ENCODE assay signal across 1 cellular context in the genomic region with DNA sequence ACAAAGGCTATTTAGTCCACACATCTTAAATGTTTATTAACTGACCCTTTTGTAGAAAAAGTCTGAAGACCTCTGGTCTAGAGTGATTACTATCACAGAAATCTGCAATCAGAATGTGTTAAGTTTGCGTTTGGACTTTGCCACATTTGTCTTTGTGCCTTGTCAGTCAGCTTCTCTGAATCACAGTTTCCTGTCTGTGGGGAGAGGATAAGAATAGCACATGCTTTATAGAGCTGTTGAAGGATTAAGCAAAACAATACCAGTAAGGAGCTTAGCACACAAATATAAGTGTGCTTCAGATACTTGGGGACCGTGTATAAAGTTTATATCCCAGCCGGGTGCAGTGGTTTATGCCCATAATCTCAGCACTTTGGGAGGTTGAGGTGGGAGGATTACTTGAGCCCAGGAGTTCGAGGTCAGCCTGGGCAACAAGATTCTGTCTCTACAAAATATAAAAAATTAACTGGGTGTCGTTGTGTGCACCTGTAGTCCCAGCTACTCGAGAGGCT.
TF ChIP-seq lines count a peak whose summit lies in the region.

No MANE protein-coding gene starts in this region.

TF ChIP-seq in K562, 482 proteins besides CTCF, POLR2A, EP300 and RAD21 (continued from another document and continues in another):
- TF ChIP-seq, protein P1, sequence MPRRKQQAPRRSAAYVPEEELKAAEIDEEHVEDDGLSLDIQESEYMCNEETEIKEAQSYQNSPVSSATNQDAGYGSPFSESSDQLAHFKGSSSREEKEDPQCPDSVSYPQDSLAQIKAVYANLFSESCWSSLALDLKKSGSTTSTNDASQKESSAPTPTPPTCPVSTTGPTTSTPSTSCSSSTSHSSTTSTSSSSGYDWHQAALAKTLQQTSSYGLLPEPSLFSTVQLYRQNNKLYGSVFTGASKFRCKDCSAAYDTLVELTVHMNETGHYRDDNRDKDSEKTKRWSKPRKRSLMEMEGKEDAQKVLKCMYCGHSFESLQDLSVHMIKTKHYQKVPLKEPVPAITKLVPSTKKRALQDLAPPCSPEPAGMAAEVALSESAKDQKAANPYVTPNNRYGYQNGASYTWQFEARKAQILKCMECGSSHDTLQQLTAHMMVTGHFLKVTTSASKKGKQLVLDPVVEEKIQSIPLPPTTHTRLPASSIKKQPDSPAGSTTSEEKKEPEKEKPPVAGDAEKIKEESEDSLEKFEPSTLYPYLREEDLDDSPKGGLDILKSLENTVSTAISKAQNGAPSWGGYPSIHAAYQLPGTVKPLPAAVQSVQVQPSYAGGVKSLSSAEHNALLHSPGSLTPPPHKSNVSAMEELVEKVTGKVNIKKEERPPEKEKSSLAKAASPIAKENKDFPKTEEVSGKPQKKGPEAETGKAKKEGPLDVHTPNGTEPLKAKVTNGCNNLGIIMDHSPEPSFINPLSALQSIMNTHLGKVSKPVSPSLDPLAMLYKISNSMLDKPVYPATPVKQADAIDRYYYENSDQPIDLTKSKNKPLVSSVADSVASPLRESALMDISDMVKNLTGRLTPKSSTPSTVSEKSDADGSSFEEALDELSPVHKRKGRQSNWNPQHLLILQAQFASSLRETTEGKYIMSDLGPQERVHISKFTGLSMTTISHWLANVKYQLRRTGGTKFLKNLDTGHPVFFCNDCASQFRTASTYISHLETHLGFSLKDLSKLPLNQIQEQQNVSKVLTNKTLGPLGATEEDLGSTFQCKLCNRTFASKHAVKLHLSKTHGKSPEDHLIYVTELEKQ (CRISPR knock-in tag; IDR thresholded peaks at IDR 0.05), result no peak
- TF ChIP-seq POLR3A (IDR thresholded peaks at IDR 0.05; ENCODE audit: borderline replicate concordance, extremely low read depth, insufficient read depth, insufficient read length), result no peak
- no peak for TF ChIP-seq ZEB2 (IDR thresholded peaks at IDR 0.05)
- TF ChIP-seq, protein P2, sequence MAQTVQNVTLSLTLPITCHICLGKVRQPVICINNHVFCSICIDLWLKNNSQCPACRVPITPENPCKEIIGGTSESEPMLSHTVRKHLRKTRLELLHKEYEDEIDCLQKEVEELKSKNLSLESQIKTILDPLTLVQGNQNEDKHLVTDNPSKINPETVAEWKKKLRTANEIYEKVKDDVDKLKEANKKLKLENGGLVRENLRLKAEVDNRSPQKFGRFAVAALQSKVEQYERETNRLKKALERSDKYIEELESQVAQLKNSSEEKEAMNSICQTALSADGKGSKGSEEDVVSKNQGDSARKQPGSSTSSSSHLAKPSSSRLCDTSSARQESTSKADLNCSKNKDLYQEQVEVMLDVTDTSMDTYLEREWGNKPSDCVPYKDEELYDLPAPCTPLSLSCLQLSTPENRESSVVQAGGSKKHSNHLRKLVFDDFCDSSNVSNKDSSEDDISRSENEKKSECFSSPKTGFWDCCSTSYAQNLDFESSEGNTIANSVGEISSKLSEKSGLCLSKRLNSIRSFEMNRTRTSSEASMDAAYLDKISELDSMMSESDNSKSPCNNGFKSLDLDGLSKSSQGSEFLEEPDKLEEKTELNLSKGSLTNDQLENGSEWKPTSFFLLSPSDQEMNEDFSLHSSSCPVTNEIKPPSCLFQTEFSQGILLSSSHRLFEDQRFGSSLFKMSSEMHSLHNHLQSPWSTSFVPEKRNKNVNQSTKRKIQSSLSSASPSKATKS (CRISPR knock-in tag; IDR thresholded peaks at IDR 0.05), result no peak
- TF ChIP-seq, protein P3, sequence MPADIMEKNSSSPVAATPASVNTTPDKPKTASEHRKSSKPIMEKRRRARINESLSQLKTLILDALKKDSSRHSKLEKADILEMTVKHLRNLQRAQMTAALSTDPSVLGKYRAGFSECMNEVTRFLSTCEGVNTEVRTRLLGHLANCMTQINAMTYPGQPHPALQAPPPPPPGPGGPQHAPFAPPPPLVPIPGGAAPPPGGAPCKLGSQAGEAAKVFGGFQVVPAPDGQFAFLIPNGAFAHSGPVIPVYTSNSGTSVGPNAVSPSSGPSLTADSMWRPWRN (IDR thresholded peaks at IDR 0.05; ENCODE audit: low read depth), result 0 out of 2 replicates have a peak, but pooled peaks have one; percentile 22
- TF ChIP-seq KAT8 (IDR thresholded peaks at IDR 0.05; ENCODE audit: low read depth), result no peak
- TF ChIP-seq PCBP2 (IDR thresholded peaks at IDR 0.05; ENCODE audit: low read depth, low read length, poor library complexity, severe bottlenecking), result no peak
- no peak for TF ChIP-seq CCNT2 (IDR thresholded peaks at IDR 0.05; ENCODE audit: borderline replicate concordance, extremely low read depth, insufficient read length, low read depth, low read length)
- peak; percentile 47 for TF ChIP-seq NCOR1 (IDR thresholded peaks at IDR 0.05)
- no peak for TF ChIP-seq SMAD2 (IDR thresholded peaks at IDR 0.05; ENCODE audit: low read depth, low read length)
- no peak for TF ChIP-seq SAFB2 (IDR thresholded peaks at IDR 0.05; ENCODE audit: borderline replicate concordance, low read depth, low read length, severe bottlenecking)
- TF ChIP-seq, protein P4, sequence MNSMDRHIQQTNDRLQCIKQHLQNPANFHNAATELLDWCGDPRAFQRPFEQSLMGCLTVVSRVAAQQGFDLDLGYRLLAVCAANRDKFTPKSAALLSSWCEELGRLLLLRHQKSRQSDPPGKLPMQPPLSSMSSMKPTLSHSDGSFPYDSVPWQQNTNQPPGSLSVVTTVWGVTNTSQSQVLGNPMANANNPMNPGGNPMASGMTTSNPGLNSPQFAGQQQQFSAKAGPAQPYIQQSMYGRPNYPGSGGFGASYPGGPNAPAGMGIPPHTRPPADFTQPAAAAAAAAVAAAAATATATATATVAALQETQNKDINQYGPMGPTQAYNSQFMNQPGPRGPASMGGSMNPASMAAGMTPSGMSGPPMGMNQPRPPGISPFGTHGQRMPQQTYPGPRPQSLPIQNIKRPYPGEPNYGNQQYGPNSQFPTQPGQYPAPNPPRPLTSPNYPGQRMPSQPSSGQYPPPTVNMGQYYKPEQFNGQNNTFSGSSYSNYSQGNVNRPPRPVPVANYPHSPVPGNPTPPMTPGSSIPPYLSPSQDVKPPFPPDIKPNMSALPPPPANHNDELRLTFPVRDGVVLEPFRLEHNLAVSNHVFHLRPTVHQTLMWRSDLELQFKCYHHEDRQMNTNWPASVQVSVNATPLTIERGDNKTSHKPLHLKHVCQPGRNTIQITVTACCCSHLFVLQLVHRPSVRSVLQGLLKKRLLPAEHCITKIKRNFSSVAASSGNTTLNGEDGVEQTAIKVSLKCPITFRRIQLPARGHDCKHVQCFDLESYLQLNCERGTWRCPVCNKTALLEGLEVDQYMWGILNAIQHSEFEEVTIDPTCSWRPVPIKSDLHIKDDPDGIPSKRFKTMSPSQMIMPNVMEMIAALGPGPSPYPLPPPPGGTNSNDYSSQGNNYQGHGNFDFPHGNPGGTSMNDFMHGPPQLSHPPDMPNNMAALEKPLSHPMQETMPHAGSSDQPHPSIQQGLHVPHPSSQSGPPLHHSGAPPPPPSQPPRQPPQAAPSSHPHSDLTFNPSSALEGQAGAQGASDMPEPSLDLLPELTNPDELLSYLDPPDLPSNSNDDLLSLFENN (IDR thresholded peaks at IDR 0.05; ENCODE audit: low read depth in 2 of 2, low read length in 2 of 2), result no peak
- no peak for TF ChIP-seq GTF2F1 (IDR thresholded peaks at IDR 0.05; ENCODE audit: low read depth, low read length)
- TF ChIP-seq YBX1 (IDR thresholded peaks at IDR 0.05), result no peak
- TF ChIP-seq BHLHE40 (IDR thresholded peaks at IDR 0.05; ENCODE audit: low read length), result peak; percentile 51; the same call in 1 of the 2 replicates
- TF ChIP-seq HDAC1 (IDR thresholded peaks at IDR 0.05), result peak in 1 of 2 experiments; percentile 81; a peak in 2 of 4 replicates
- TF ChIP-seq, protein P5, sequence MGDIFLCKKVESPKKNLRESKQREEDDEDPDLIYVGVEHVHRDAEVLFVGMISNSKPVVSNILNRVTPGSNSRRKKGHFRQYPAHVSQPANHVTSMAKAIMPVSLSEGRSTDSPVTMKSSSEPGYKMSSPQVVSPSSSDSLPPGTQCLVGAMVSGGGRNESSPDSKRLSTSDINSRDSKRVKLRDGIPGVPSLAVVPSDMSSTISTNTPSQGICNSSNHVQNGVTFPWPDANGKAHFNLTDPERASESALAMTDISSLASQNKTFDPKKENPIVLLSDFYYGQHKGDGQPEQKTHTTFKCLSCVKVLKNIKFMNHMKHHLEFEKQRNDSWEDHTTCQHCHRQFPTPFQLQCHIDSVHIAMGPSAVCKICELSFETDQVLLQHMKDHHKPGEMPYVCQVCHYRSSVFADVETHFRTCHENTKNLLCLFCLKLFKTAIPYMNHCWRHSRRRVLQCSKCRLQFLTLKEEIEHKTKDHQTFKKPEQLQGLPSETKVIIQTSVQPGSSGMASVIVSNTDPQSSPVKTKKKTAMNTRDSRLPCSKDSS (IDR thresholded peaks at IDR 0.05; ENCODE audit: low read depth, partially characterized antibody), result no peak
- no peak for TF ChIP-seq HDAC3 (IDR thresholded peaks at IDR 0.05; ENCODE audit: borderline replicate concordance, partially characterized antibody)
- no peak for TF ChIP-seq CBFB (CRISPR knock-in tag; IDR thresholded peaks at IDR 0.05)
- TF ChIP-seq, protein P6, sequence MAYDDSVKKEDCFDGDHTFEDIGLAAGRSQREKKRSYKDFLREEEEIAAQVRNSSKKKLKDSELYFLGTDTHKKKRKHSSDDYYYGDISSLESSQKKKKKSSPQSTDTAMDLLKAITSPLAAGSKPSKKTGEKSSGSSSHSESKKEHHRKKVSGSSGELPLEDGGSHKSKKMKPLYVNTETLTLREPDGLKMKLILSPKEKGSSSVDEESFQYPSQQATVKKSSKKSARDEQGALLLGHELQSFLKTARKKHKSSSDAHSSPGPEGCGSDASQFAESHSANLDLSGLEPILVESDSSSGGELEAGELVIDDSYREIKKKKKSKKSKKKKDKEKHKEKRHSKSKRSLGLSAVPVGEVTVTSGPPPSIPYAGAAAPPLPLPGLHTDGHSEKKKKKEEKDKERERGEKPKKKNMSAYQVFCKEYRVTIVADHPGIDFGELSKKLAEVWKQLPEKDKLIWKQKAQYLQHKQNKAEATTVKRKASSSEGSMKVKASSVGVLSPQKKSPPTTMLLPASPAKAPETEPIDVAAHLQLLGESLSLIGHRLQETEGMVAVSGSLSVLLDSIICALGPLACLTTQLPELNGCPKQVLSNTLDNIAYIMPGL (CRISPR knock-in tag; IDR thresholded peaks at IDR 0.05), result no peak
- TF ChIP-seq CHCHD3 (CRISPR knock-in tag; IDR thresholded peaks at IDR 0.05), result no peak
- TF ChIP-seq KDM1A (IDR thresholded peaks at IDR 0.05), result peak; percentile 93
- TF ChIP-seq HSF4 (CRISPR knock-in tag; IDR thresholded peaks at IDR 0.05; ENCODE audit: borderline replicate concordance), result no peak
- no peak for TF ChIP-seq ZNF408 (CRISPR knock-in tag; IDR thresholded peaks at IDR 0.05; ENCODE audit: low read depth)
- TF ChIP-seq, protein P7, sequence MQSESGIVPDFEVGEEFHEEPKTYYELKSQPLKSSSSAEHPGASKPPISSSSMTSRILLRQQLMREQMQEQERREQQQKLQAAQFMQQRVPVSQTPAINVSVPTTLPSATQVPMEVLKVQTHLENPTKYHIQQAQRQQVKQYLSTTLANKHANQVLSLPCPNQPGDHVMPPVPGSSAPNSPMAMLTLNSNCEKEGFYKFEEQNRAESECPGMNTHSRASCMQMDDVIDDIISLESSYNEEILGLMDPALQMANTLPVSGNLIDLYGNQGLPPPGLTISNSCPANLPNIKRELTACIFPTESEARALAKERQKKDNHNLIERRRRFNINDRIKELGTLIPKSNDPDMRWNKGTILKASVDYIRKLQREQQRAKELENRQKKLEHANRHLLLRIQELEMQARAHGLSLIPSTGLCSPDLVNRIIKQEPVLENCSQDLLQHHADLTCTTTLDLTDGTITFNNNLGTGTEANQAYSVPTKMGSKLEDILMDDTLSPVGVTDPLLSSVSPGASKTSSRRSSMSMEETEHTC (IDR thresholded peaks at IDR 0.05), result no peak
- TF ChIP-seq, protein P8, sequence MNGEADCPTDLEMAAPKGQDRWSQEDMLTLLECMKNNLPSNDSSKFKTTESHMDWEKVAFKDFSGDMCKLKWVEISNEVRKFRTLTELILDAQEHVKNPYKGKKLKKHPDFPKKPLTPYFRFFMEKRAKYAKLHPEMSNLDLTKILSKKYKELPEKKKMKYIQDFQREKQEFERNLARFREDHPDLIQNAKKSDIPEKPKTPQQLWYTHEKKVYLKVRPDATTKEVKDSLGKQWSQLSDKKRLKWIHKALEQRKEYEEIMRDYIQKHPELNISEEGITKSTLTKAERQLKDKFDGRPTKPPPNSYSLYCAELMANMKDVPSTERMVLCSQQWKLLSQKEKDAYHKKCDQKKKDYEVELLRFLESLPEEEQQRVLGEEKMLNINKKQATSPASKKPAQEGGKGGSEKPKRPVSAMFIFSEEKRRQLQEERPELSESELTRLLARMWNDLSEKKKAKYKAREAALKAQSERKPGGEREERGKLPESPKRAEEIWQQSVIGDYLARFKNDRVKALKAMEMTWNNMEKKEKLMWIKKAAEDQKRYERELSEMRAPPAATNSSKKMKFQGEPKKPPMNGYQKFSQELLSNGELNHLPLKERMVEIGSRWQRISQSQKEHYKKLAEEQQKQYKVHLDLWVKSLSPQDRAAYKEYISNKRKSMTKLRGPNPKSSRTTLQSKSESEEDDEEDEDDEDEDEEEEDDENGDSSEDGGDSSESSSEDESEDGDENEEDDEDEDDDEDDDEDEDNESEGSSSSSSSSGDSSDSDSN (IDR thresholded peaks at IDR 0.05; ENCODE audit: borderline replicate concordance in 1 of 2, low read depth in 2 of 2, low read length in 2 of 2), result no peak
- TF ChIP-seq SOX6 (IDR thresholded peaks at IDR 0.05), result peak; percentile 88
- 0 out of 4 replicates have a peak, but pooled peaks of 1 of the 2 experiments have one; percentile 27 for TF ChIP-seq FOXK2 (conservative IDR thresholded peaks at IDR 0.05 in 1 of 2, IDR thresholded peaks at IDR 0.05 in 1 of 2; ENCODE audit: low read depth in 2 of 2)
- TF ChIP-seq ZNF79 (CRISPR knock-in tag; IDR thresholded peaks at IDR 0.05; ENCODE audit: low read depth), result no peak
- TF ChIP-seq STAT5A (IDR thresholded peaks at IDR 0.05; ENCODE audit: borderline replicate concordance, low read length), result no peak
- no peak for TF ChIP-seq RUNX1 (IDR thresholded peaks at IDR 0.05; ENCODE audit: low read depth)
- no peak for TF ChIP-seq ZNF444 (CRISPR knock-in tag; IDR thresholded peaks at IDR 0.05)
- TF ChIP-seq CHD2 (IDR thresholded peaks at IDR 0.05; ENCODE audit: low read depth, low read length), result no peak
- TF ChIP-seq RBBP5 (IDR thresholded peaks at IDR 0.05; ENCODE audit: borderline replicate concordance, insufficient read depth, low read length, poor library complexity, severe bottlenecking), result no peak
- TF ChIP-seq, protein P9, sequence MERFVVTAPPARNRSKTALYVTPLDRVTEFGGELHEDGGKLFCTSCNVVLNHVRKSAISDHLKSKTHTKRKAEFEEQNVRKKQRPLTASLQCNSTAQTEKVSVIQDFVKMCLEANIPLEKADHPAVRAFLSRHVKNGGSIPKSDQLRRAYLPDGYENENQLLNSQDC (CRISPR knock-in tag; IDR thresholded peaks at IDR 0.05), result no peak
- TF ChIP-seq, protein P10, sequence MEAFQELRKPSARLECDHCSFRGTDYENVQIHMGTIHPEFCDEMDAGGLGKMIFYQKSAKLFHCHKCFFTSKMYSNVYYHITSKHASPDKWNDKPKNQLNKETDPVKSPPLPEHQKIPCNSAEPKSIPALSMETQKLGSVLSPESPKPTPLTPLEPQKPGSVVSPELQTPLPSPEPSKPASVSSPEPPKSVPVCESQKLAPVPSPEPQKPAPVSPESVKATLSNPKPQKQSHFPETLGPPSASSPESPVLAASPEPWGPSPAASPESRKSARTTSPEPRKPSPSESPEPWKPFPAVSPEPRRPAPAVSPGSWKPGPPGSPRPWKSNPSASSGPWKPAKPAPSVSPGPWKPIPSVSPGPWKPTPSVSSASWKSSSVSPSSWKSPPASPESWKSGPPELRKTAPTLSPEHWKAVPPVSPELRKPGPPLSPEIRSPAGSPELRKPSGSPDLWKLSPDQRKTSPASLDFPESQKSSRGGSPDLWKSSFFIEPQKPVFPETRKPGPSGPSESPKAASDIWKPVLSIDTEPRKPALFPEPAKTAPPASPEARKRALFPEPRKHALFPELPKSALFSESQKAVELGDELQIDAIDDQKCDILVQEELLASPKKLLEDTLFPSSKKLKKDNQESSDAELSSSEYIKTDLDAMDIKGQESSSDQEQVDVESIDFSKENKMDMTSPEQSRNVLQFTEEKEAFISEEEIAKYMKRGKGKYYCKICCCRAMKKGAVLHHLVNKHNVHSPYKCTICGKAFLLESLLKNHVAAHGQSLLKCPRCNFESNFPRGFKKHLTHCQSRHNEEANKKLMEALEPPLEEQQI (IDR thresholded peaks at IDR 0.05), result no peak
- no peak for TF ChIP-seq ZNF766 (CRISPR knock-in tag; conservative IDR thresholded peaks at IDR 0.05)
- no peak for TF ChIP-seq POLR2H (tag; IDR thresholded peaks at IDR 0.05; ENCODE audit: low read depth)
